ENCODE assay signal across 1 cellular context in the genomic region with DNA sequence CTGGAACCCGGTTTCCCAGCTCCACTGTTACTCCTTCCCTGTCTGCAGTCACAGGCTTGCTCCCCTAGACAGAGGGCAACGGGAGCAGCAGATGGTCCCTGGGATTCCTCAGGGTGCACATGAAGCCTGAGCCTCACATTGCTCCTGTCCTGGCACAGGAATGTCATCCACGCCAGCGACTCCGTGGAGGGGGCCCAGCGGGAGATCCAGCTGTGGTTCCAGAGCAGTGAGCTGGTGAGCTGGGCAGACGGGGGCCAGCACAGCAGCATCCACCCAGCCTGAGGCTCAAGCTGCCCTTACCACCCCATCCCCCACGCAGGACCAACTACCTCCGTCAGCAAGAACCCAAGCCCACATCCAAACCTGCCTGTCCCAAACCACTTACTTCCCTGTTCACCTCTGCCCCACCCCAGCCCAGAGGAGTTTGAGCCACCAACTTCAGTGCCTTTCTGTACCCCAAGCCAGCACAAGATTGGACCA.
TF ChIP-seq lines count a peak whose summit lies in the region.

No MANE protein-coding gene starts in this region.

TF ChIP-seq in HCT116, 20 proteins besides CTCF, POLR2A, EP300 and RAD21 (continued from another document):
- TF ChIP-seq, protein P1, sequence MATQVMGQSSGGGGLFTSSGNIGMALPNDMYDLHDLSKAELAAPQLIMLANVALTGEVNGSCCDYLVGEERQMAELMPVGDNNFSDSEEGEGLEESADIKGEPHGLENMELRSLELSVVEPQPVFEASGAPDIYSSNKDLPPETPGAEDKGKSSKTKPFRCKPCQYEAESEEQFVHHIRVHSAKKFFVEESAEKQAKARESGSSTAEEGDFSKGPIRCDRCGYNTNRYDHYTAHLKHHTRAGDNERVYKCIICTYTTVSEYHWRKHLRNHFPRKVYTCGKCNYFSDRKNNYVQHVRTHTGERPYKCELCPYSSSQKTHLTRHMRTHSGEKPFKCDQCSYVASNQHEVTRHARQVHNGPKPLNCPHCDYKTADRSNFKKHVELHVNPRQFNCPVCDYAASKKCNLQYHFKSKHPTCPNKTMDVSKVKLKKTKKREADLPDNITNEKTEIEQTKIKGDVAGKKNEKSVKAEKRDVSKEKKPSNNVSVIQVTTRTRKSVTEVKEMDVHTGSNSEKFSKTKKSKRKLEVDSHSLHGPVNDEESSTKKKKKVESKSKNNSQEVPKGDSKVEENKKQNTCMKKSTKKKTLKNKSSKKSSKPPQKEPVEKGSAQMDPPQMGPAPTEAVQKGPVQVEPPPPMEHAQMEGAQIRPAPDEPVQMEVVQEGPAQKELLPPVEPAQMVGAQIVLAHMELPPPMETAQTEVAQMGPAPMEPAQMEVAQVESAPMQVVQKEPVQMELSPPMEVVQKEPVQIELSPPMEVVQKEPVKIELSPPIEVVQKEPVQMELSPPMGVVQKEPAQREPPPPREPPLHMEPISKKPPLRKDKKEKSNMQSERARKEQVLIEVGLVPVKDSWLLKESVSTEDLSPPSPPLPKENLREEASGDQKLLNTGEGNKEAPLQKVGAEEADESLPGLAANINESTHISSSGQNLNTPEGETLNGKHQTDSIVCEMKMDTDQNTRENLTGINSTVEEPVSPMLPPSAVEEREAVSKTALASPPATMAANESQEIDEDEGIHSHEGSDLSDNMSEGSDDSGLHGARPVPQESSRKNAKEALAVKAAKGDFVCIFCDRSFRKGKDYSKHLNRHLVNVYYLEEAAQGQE (IDR thresholded peaks at IDR 0.05; ENCODE audit: low read depth), result no peak
- TF ChIP-seq EZH2 (IDR thresholded peaks at IDR 0.05), result no peak
